ENCODE assay signal across 8 cellular contexts in genomic region chr3:124559650-124560405, GRCh38.
DNase-seq lines count a peak whose midpoint lies in the region; ATAC-seq and TF ChIP-seq lines count a peak whose summit lies in the region.

No MANE protein-coding gene starts in this region.

- DNase-seq in DND-41 = peak; percentile 63
- peak; percentile 83 for DNase-seq in IMR-90
- DNase-seq in OCI-M1 (lab: John Stamatoyannopoulos, UW) = peak; percentile 80
- peak; percentile 45 for DNase-seq in activated T-cell treated with anti-CD3 and anti-CD28 coated beads, Interleukin-2, amount 50 U/mL, for 1 hour
- DNase-seq in esophagus muscularis mucosa (ENCODE audit: extremely low spot score) = no peak
- peak; percentile 32 for DNase-seq in naive B cell
- peak; percentile 40 for DNase-seq in stimulated activated naive B cell treated with anti-CD40 and anti-IgM and Interleukin-4, amounts not matched to agents 10 μg/mL and 1 μg/mL and 100 μg/mL, for 72 hours

- H3K4me1 ChIP-seq in DND-41 (ENCODE audit: insufficient read depth, low read length) (no peaks in the 10 kb centered on the region), IMR-90 (ENCODE audit: control insufficient read depth, insufficient read depth, low read length) (peaks cover 14% of the 10 kb centered on the region), esophagus muscularis mucosa (peaks cover 27 to 61% (median 59%) of the 10 kb centered on the region in 4 donors)

- no peak overlapping the region for H2BK15ac ChIP-seq in IMR-90 (ENCODE audit: low read depth, low read length)

- H2BK120ac ChIP-seq in IMR-90 (ENCODE audit: low read depth, low read length) = peak overlapping the region; percentile 11

- no peaks in the 10 kb centered on the region for H3K9me3 Mint-ChIP-seq in naive B cell
- H3K9me3 Mint-ChIP-seq in stimulated activated naive B cell treated with anti-CD40 and anti-IgM and Interleukin-4, amounts not matched to agents 10 μg/mL and 1 μg/mL and 100 μg/mL, for 72 hours = no peaks in the 10 kb centered on the region

- H3K9me1 ChIP-seq in IMR-90 (ENCODE audit: insufficient read depth, low read length) = peaks cover 14% of the 10 kb centered on the region

- peak overlapping the region; percentile 14 for H3K4ac ChIP-seq in IMR-90 (ENCODE audit: low read depth, low read length)

- CTCF ChIA-PET in IMR-90 (lab: Yijun Ruan, JAX) = interaction anchor here (0.6 to 1.7 kb wide), 8 partner anchors 9 to 298 kb away, joined by 3 to 9 read pairs (median 3); no protein-coding TSS in a partner anchor

- no peaks in the 10 kb centered on the region for H3K36me3 Mint-ChIP-seq in naive B cell
- H3K36me3 Mint-ChIP-seq in stimulated activated naive B cell treated with anti-CD40 and anti-IgM and Interleukin-4, amounts not matched to agents 10 μg/mL and 1 μg/mL and 100 μg/mL, for 72 hours = no peaks in the 10 kb centered on the region

- TF ChIP-seq RAD21 in IMR-90 (IDR thresholded peaks at IDR 0.05; ENCODE audit: low read length) = peak; percentile 83

- no peaks in the 10 kb centered on the region for H3K79me1 ChIP-seq in IMR-90 (ENCODE audit: low read depth in 1 of 2, low read length in 2 of 2)

- no peaks in the 10 kb centered on the region for H3K4me1 Mint-ChIP-seq in naive B cell
- peaks cover 0 to 2% of the 10 kb centered on the region in 2 donors for H3K4me1 Mint-ChIP-seq in stimulated activated naive B cell treated with anti-CD40 and anti-IgM and Interleukin-4, amounts not matched to agents 10 μg/mL and 1 μg/mL and 100 μg/mL, for 72 hours

- H3K27ac Mint-ChIP-seq in naive B cell = no peak overlapping the region
- no peak overlapping the region for H3K27ac Mint-ChIP-seq in stimulated activated naive B cell treated with anti-CD40 and anti-IgM and Interleukin-4, amounts not matched to agents 10 μg/mL and 1 μg/mL and 100 μg/mL, for 72 hours

- 0% methylated on average over 2 of the region's 8 CpGs; no CpG with 5 or more reads in 1 of the 2 experiments for WGBS in IMR-90 (ENCODE audit: extremely low coverage in 2 of 2, insufficient read length in 1 of 2), 2 experiments
- WGBS in esophagus muscularis mucosa = 26% methylated on average over 8 of the region's 8 CpGs

- no peak overlapping the region for H4K5ac ChIP-seq in IMR-90 (ENCODE audit: low read depth, low read length)

- peak; percentile 86 for TF ChIP-seq CTCF in DND-41 (IDR thresholded peaks at IDR 0.05; ENCODE audit: borderline replicate concordance, extremely low read depth, low read length, poor library complexity, severe bottlenecking)
- peak; percentile 86 for TF ChIP-seq CTCF in IMR-90 (conservative IDR thresholded peaks at IDR 0.05; ENCODE audit: low read depth, low read length)
- TF ChIP-seq CTCF in esophagus muscularis mucosa (IDR thresholded peaks at IDR 0.05) = peak; percentile 80 to 87 (median 86)

- H3K27me3 ChIP-seq in DND-41 (ENCODE audit: insufficient read depth, low read length, poor library complexity) (peaks cover 21% of the 10 kb centered on the region), IMR-90 (ENCODE audit: control insufficient read depth, insufficient read depth, low read length) (peaks cover 8% of the 10 kb centered on the region), esophagus muscularis mucosa (no peaks in the 10 kb centered on the region)

- POLR2A ChIA-PET in IMR-90 (lab: Charles Lee; ENCODE audit: unreplicated experiment) = no interaction called here

- no peak overlapping the region for H3K4me3 Mint-ChIP-seq in naive B cell
- H3K4me3 Mint-ChIP-seq in stimulated activated naive B cell treated with anti-CD40 and anti-IgM and Interleukin-4, amounts not matched to agents 10 μg/mL and 1 μg/mL and 100 μg/mL, for 72 hours = no peak overlapping the region

- H3K14ac ChIP-seq in IMR-90 (replicated peaks; ENCODE audit: low read depth, low read length) = no peak overlapping the region

- 0 out of 2 replicates have a peak overlapping the region, but pooled peaks have one; percentile 10 for H3K23ac ChIP-seq in IMR-90 (ENCODE audit: low read depth, low read length)

- peak overlapping the region; percentile 17; the same call in 1 of the 2 replicates for H2BK20ac ChIP-seq in IMR-90 (ENCODE audit: low read depth, low read length)

- H2AK9ac ChIP-seq in IMR-90 (replicated peaks; ENCODE audit: low read depth, low read length, poor library complexity) = no peak overlapping the region

- no peak overlapping the region for H3K9ac ChIP-seq in DND-41 (ENCODE audit: low read depth, low read length)
- H3K9ac ChIP-seq in IMR-90 (ENCODE audit: low read depth, low read length) = no peak overlapping the region

- TF ChIP-seq EP300 in esophagus muscularis mucosa (IDR thresholded peaks at IDR 0.05) = no peak

- TF ChIP-seq POLR2A in IMR-90 (IDR thresholded peaks at IDR 0.05; ENCODE audit: low read depth, low read length) (no peak), esophagus muscularis mucosa (IDR thresholded peaks at IDR 0.05; ENCODE audit: low read depth) (no peak)

- in situ Hi-C loops in IMR-90 (cut with MboI; ENCODE audit: low sequenced_read_pairs) = loop anchor here (5.0 kb wide), 1 partner anchor 127 kb away; no protein-coding TSS in a partner anchor

- 0 out of 2 replicates have a peak overlapping the region, but pooled peaks have one; percentile 2 for H2AK5ac ChIP-seq in IMR-90 (ENCODE audit: low read depth, low read length)

- no peak overlapping the region for H3K27ac ChIP-seq in DND-41 (ENCODE audit: low read length)
- H3K27ac ChIP-seq in IMR-90 (ENCODE audit: insufficient read depth, low read length) = peak overlapping the region; percentile 43; the same call in 1 of the 2 replicates
- H3K27ac ChIP-seq in esophagus muscularis mucosa (replicated peaks in 1 of 4) = peak overlapping the region; percentile 70 to 82 (median 78)

- BruUV-seq in IMR-90 (replicated peaks; lab: Mats Ljungman, UMichigan) = no TSS peak

- ATAC-seq in DND-41 (ENCODE audit: insufficient read depth, low read depth) (peak; percentile 83), IMR-90 (ENCODE audit: low read depth) (peak; percentile 72), naive B cell (ENCODE audit: low read depth in 2 of 2) (peak; percentile 27 to 46), HG03342 (IDR thresholded peaks at IDR 0.05; ENCODE audit: unreplicated experiment) (no peak)
- peak; percentile 76 to 81 for ATAC-seq in stimulated activated naive B cell treated with anti-CD40 and anti-IgM and Interleukin-4, amounts not matched to agents 10 μg/mL and 1 μg/mL and 100 μg/mL, for 72 hours (replicated peaks)

- H3K79me2 ChIP-seq in DND-41 (ENCODE audit: insufficient read depth, low read length) = no peaks in the 10 kb centered on the region

- intact Hi-C loops in IMR-90 (cut with micrococcal nuclease) (loop anchor here (2.0 to 10.0 kb wide), 4 partner anchors 209 to 1025 kb away; no protein-coding TSS in a partner anchor), esophagus muscularis mucosa (cut with DNase I) (loop anchor here (5.0 kb wide), 1 partner anchor 208 kb away; no protein-coding TSS in a partner anchor)

- H3K9me3 ChIP-seq in DND-41 (ENCODE audit: insufficient read depth, low read length, severe bottlenecking) (no peaks in the 10 kb centered on the region), IMR-90 (ENCODE audit: control insufficient read depth, insufficient read depth, low read length) (no peaks in the 10 kb centered on the region), esophagus muscularis mucosa (no peaks in the 10 kb centered on the region)

- H2AFZ ChIP-seq in DND-41 (ENCODE audit: low read depth, low read length) (no peak overlapping the region), IMR-90 (replicated peaks; ENCODE audit: low read length, poor library complexity) (peak overlapping the region; percentile 16)

- H2BK5ac ChIP-seq in IMR-90 (ENCODE audit: low read depth, low read length, poor library complexity, severe bottlenecking) = peak overlapping the region; percentile 3

- H3K36me3 ChIP-seq in DND-41 (ENCODE audit: insufficient read depth, low read length) = no peaks in the 10 kb centered on the region
- no peaks in the 10 kb centered on the region for H3K36me3 ChIP-seq in IMR-90 (ENCODE audit: control insufficient read depth, insufficient read depth, low read length)
- peaks cover 0 to 5% (median 2%) of the 10 kb centered on the region in 4 donors for H3K36me3 ChIP-seq in esophagus muscularis mucosa

- no peak overlapping the region for H3K4me3 ChIP-seq in DND-41 (ENCODE audit: low read depth in 1 of 2, low read length in 2 of 2)
- H3K4me3 ChIP-seq in IMR-90 (ENCODE audit: insufficient read depth, low read depth, low read length) = no peak overlapping the region
- H3K4me3 ChIP-seq in esophagus muscularis mucosa = no peak overlapping the region

- dilution Hi-C loops in IMR-90 (cut with HindIII; ENCODE audit: low sequenced_read_pairs, unreplicated experiment) = no loop called here

- H4K8ac ChIP-seq in IMR-90 (ENCODE audit: low read depth in 2 of 2, low read length in 2 of 2) = peak overlapping the region in 1 of 2 experiments; percentile 29; a peak in 1 of 4 replicates

- no peak overlapping the region for H3K4me2 ChIP-seq in DND-41 (ENCODE audit: insufficient read depth, low read length)
- peak overlapping the region; percentile 6; the same call in 1 of the 2 replicates for H3K4me2 ChIP-seq in IMR-90 (ENCODE audit: low read depth, low read length)

- no peak overlapping the region for H3K56ac ChIP-seq in IMR-90 (ENCODE audit: extremely low read depth, insufficient read depth, low read length)

- no peak overlapping the region for H3K18ac ChIP-seq in IMR-90 (ENCODE audit: low read depth, low read length)

- no peak overlapping the region; the same call in 1 of the 2 replicates for H4K91ac ChIP-seq in IMR-90 (ENCODE audit: insufficient read depth, low read depth, low read length)

- peaks cover 56 to 61% (median 61%) of the 10 kb centered on the region in 3 donors for H3K27me3 Mint-ChIP-seq in naive B cell
- H3K27me3 Mint-ChIP-seq in stimulated activated naive B cell treated with anti-CD40 and anti-IgM and Interleukin-4, amounts not matched to agents 10 μg/mL and 1 μg/mL and 100 μg/mL, for 72 hours = peaks cover 48 to 49% of the 10 kb centered on the region in 2 donors

- no peaks in the 10 kb centered on the region; the same call in none of the 2 replicates for H4K20me1 ChIP-seq in DND-41 (ENCODE audit: insufficient read depth, low read length)
- peaks cover 5% of the 10 kb centered on the region; the same call in 1 of the 2 replicates for H4K20me1 ChIP-seq in IMR-90 (ENCODE audit: insufficient read depth, low read length)

TF ChIP-seq in IMR-90, 13 proteins besides CTCF, POLR2A, EP300 and RAD21:
- no peak; the same call in 1 of the 2 replicates for TF ChIP-seq BHLHE40 (IDR thresholded peaks at IDR 0.05; ENCODE audit: low read depth, low read length)
- TF ChIP-seq SMC3 (IDR thresholded peaks at IDR 0.05; ENCODE audit: low read depth, low read length) = peak; percentile 48
